Comparison of ENCODE assay signal across 1 cellular context in the genomic region with DNA sequence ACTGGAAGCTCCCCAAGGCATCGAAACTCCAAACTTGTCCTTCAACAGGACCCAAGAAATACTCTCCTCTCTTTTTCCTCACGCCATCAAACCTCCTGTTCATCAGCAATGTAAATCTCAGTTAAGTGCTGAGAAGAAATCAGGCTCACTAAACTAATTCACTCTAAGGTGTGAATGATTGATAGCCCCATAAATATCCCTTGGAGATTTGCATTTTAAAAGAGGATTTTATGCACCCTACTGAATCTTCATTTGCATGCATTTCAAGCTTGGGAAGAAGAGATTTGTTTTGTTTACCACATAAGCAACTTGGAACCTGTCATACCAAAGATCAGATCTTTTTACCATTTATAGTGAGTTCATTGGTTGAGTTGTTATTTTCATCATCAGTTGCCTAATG.
TF ChIP-seq lines count a peak whose summit lies in the region.

No MANE protein-coding gene starts in this region.

TF ChIP-seq in H1, 55 proteins besides CTCF, POLR2A, EP300 and RAD21:
- no peak for TF ChIP-seq EGR1 (IDR thresholded peaks at IDR 0.05; ENCODE audit: borderline replicate concordance, low read depth, low read length)
- TF ChIP-seq GTF2F1 (IDR thresholded peaks at IDR 0.05; ENCODE audit: borderline replicate concordance, low read depth, low read length): no peak
- TF ChIP-seq SP2 (IDR thresholded peaks at IDR 0.05; ENCODE audit: low read length): no peak
- TF ChIP-seq RFX5 (IDR thresholded peaks at IDR 0.05; ENCODE audit: borderline replicate concordance, low read depth, low read length): peak; percentile 67; the same call in 1 of the 2 replicates
- peak; percentile 69 for TF ChIP-seq KDM1A (IDR thresholded peaks at IDR 0.05; ENCODE audit: borderline replicate concordance, low read length)
- TF ChIP-seq HDAC6 (IDR thresholded peaks at IDR 0.05; ENCODE audit: low read depth, low read length): no peak
- no peak for TF ChIP-seq KDM4A (IDR thresholded peaks at IDR 0.05; ENCODE audit: low read depth, low read length, severe bottlenecking)
- TF ChIP-seq, protein P1, sequence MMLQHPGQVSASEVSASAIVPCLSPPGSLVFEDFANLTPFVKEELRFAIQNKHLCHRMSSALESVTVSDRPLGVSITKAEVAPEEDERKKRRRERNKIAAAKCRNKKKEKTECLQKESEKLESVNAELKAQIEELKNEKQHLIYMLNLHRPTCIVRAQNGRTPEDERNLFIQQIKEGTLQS (IDR thresholded peaks at IDR 0.05; ENCODE audit: insufficient read depth, low read depth, low read length): no peak
- TF ChIP-seq JUN (IDR thresholded peaks at IDR 0.05; ENCODE audit: low read depth, low read length): no peak
- no peak for TF ChIP-seq YY1 (IDR thresholded peaks at IDR 0.05; ENCODE audit: low read depth, low read length)
- TF ChIP-seq MAFK (IDR thresholded peaks at IDR 0.05; ENCODE audit: low read depth, low read length): no peak
- no peak for TF ChIP-seq SAP30 (IDR thresholded peaks at IDR 0.05; ENCODE audit: insufficient read depth, insufficient replicate concordance, low read length)
- TF ChIP-seq POU5F1 (IDR thresholded peaks at IDR 0.05; ENCODE audit: low read depth, low read length): no peak
- TF ChIP-seq, protein P2, sequence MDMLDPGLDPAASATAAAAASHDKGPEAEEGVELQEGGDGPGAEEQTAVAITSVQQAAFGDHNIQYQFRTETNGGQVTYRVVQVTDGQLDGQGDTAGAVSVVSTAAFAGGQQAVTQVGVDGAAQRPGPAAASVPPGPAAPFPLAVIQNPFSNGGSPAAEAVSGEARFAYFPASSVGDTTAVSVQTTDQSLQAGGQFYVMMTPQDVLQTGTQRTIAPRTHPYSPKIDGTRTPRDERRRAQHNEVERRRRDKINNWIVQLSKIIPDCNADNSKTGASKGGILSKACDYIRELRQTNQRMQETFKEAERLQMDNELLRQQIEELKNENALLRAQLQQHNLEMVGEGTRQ (IDR thresholded peaks at IDR 0.05; ENCODE audit: low read length): no peak
- no peak for TF ChIP-seq NRF1 (IDR thresholded peaks at IDR 0.05; ENCODE audit: low read depth, low read length)
